ENCODE assay signal across 38 cellular contexts in genomic region chr2:23231865-23232264, GRCh38.
"Had no signal": no experiment of that assay in that cellular context is flagged by ENCODE, and none has a peak within 500 bp of the region (broad histone marks: within the 10 kb centered on the region; RNA-seq: fewer than 3 reads in every experiment).

No MANE protein-coding gene starts in this region.

- H3K4me3 ChIP-seq: ascending aorta, cardiac muscle cell had no signal

- H3K27ac ChIP-seq: ascending aorta, cardiac muscle cell, VCaP had no signal

- H3K36me3 ChIP-seq: ascending aorta, cardiac muscle cell had no signal

- H3K4me1 ChIP-seq: ascending aorta had no signal

- H3K4me3 Mint-ChIP-seq: activated B cell treated with CpG ODN at 0.5 μM for 24 hours; activated CD4-positive, alpha-beta memory T cell treated with anti-CD3 and anti-CD28 coated beads for 36 hours; activated CD4-positive, alpha-beta T cell treated with anti-CD3 and anti-CD28 coated beads, Interleukin-2, amount 10 ng/mL, durations not matched to agents 24 days and 14 days; activated CD8-positive, alpha-beta T cell treated with anti-CD3 and anti-CD28 coated beads for 36 hours; activated naive CD4-positive, alpha-beta T cell treated with anti-CD3 and anti-CD28 coated beads, Interleukin-2, amount 10 ng/mL, durations not matched to agents 7 days and 5 days; activated naive CD4-positive, alpha-beta T cell treated with anti-CD3 and anti-CD28 coated beads, Interleukin-2, amount 50 U/mL, for 24 hours; activated naive CD8-positive, alpha-beta T cell; activated naive CD8-positive, alpha-beta T cell treated with anti-CD3 and anti-CD28 coated beads, Interleukin-2, amount 10 ng/mL, durations not matched to agents 7 days and 5 days; activated naive CD8-positive, alpha-beta T cell treated with anti-CD3 and anti-CD28 coated beads, Interleukin-2, amount 50 U/mL, for 24 hours; activated T-cell treated with anti-CD3 and anti-CD28 coated beads, Interleukin-2, amount 50 U/mL, for 4 hours; activated T-cell treated with anti-CD3 and anti-CD28 coated beads, Interleukin-2, amount 50 U/mL, for 72 hours; activated T-helper 1 cell treated with anti-CD3 and anti-CD28 coated beads, Interleukin-12 subunit alpha, Interleukin-12 subunit beta, Interleukin-2, Interleukin-4 antibody, amounts not matched to agents 30 ng/mL and 10 ng/mL and 1 ng/mL, durations not matched to agents 14 hours and 24 hours and 36 hours; brain; T-helper 1 cell treated with Interleukin-12 subunit alpha and Interleukin-12 subunit beta and Interleukin-4 antibody, amounts not matched to agents 30 μg/mL and 1 μg/mL, for 36 hours; T-helper 2 cell treated with Interferon-gamma antibody and Interleukin-4, amounts not matched to agents 5 μg/mL and 100 μg/mL, for 36 hours had no signal

- H3K27me3 Mint-ChIP-seq: activated B cell treated with CpG ODN at 0.5 μM for 24 hours; activated naive CD4-positive, alpha-beta T cell treated with anti-CD3 and anti-CD28 coated beads, Interleukin-2, amount 10 ng/mL, durations not matched to agents 7 days and 5 days had no signal

- H3K27me3 ChIP-seq: ascending aorta, cardiac muscle cell had no signal

- H3K27ac Mint-ChIP-seq: activated B cell treated with CpG ODN at 0.5 μM for 24 hours; activated CD4-positive, alpha-beta memory T cell treated with anti-CD3 and anti-CD28 coated beads for 36 hours; activated CD4-positive, alpha-beta T cell treated with anti-CD3 and anti-CD28 coated beads, Interleukin-2, amount 10 ng/mL, durations not matched to agents 24 days and 14 days; activated CD8-positive, alpha-beta T cell treated with anti-CD3 and anti-CD28 coated beads for 36 hours; activated naive CD4-positive, alpha-beta T cell treated with anti-CD3 and anti-CD28 coated beads, Interleukin-2, amount 10 ng/mL, durations not matched to agents 7 days and 5 days; activated naive CD4-positive, alpha-beta T cell treated with anti-CD3 and anti-CD28 coated beads, Interleukin-2, amount 50 U/mL, for 24 hours; activated naive CD8-positive, alpha-beta T cell; activated naive CD8-positive, alpha-beta T cell treated with anti-CD3 and anti-CD28 coated beads, Interleukin-2, amount 10 ng/mL, durations not matched to agents 7 days and 5 days; activated naive CD8-positive, alpha-beta T cell treated with anti-CD3 and anti-CD28 coated beads, Interleukin-2, amount 50 U/mL, for 24 hours; activated T-cell treated with anti-CD3 and anti-CD28 coated beads, Interleukin-2, amount 50 U/mL, for 72 hours; activated T-helper 1 cell treated with anti-CD3 and anti-CD28 coated beads, Interleukin-12 subunit alpha, Interleukin-12 subunit beta, Interleukin-2, Interleukin-4 antibody, amounts not matched to agents 30 ng/mL and 10 ng/mL and 1 ng/mL, durations not matched to agents 14 hours and 24 hours and 36 hours; activated T-helper 2 cell treated with anti-CD3 and anti-CD28 coated beads, Interferon-gamma antibody, Interleukin-2, Interleukin-4, amounts not matched to agents 10 μg/mL and 5 μg/mL and 100 μg/mL, durations not matched to agents 14 hours and 24 hours and 36 hours; brain; T-helper 1 cell treated with Interleukin-12 subunit alpha and Interleukin-12 subunit beta and Interleukin-4 antibody, amounts not matched to agents 30 μg/mL and 1 μg/mL, for 36 hours; T-helper 2 cell treated with Interferon-gamma antibody and Interleukin-4, amounts not matched to agents 5 μg/mL and 100 μg/mL, for 36 hours had no signal

- FAIRE-seq: bronchial epithelial cell, TTC549 had no signal

- H3K9me3 Mint-ChIP-seq: activated B cell treated with CpG ODN at 0.5 μM for 24 hours; activated CD4-positive, alpha-beta memory T cell treated with anti-CD3 and anti-CD28 coated beads for 36 hours; activated CD4-positive, alpha-beta T cell treated with anti-CD3 and anti-CD28 coated beads, Interleukin-2, amount 10 ng/mL, durations not matched to agents 24 days and 14 days; activated CD8-positive, alpha-beta T cell treated with anti-CD3 and anti-CD28 coated beads for 36 hours; activated naive CD4-positive, alpha-beta T cell treated with anti-CD3 and anti-CD28 coated beads, Interleukin-2, amount 50 U/mL, for 24 hours; activated naive CD8-positive, alpha-beta T cell treated with anti-CD3 and anti-CD28 coated beads, Interleukin-2, amount 10 ng/mL, durations not matched to agents 7 days and 5 days; activated naive CD8-positive, alpha-beta T cell treated with anti-CD3 and anti-CD28 coated beads, Interleukin-2, amount 50 U/mL, for 24 hours; activated T-cell treated with anti-CD3 and anti-CD28 coated beads, Interleukin-2, amount 50 U/mL, for 4 hours; activated T-cell treated with anti-CD3 and anti-CD28 coated beads, Interleukin-2, amount 50 U/mL, for 72 hours; activated T-helper 2 cell treated with anti-CD3 and anti-CD28 coated beads, Interferon-gamma antibody, Interleukin-2, Interleukin-4, amounts not matched to agents 10 μg/mL and 5 μg/mL and 100 μg/mL, durations not matched to agents 14 hours and 24 hours and 36 hours; T-helper 2 cell treated with Interferon-gamma antibody and Interleukin-4, amounts not matched to agents 5 μg/mL and 100 μg/mL, for 36 hours had no signal

- H3K4me1 Mint-ChIP-seq: activated B cell treated with CpG ODN at 0.5 μM for 24 hours; activated CD4-positive, alpha-beta T cell treated with anti-CD3 and anti-CD28 coated beads, Interleukin-2, amount 10 ng/mL, durations not matched to agents 24 days and 14 days; activated naive CD4-positive, alpha-beta T cell treated with anti-CD3 and anti-CD28 coated beads, Interleukin-2, amount 10 ng/mL, durations not matched to agents 7 days and 5 days; activated naive CD4-positive, alpha-beta T cell treated with anti-CD3 and anti-CD28 coated beads, Interleukin-2, amount 50 U/mL, for 24 hours; activated naive CD8-positive, alpha-beta T cell treated with anti-CD3 and anti-CD28 coated beads, Interleukin-2, amount 10 ng/mL, durations not matched to agents 7 days and 5 days; activated naive CD8-positive, alpha-beta T cell treated with anti-CD3 and anti-CD28 coated beads, Interleukin-2, amount 50 U/mL, for 24 hours had no signal

- DNase-seq: activated B cell treated with CpG ODN at 0.5 μM for 24 hours; activated CD4-positive, alpha-beta memory T cell treated with anti-CD3 and anti-CD28 coated beads for 36 hours; activated CD4-positive, alpha-beta T cell treated with anti-CD3 and anti-CD28 coated beads for 4 hours; activated CD4-positive, alpha-beta T cell treated with anti-CD3 and anti-CD28 coated beads, Interleukin-2, amount 10 ng/mL, durations not matched to agents 24 days and 14 days; activated CD4-positive, alpha-beta T cell treated with anti-CD3 and anti-CD28 coated beads, Interleukin-2, amount 50 U/mL, for 1 hour; activated CD4-positive, alpha-beta T cell treated with anti-CD3 and anti-CD28 coated beads, Interleukin-2, amount 50 U/mL, for 4 hours; activated CD4-positive, CD25-positive, alpha-beta regulatory T cell treated with anti-CD3 and anti-CD28 coated beads, Interleukin-2, amount 50 U/mL, for 72 hours; activated CD8-positive, alpha-beta memory T cell treated with anti-CD3 and anti-CD28 coated beads, Interleukin-2, amount 50 U/mL, for 4 hours; activated CD8-positive, alpha-beta T cell treated with anti-CD3 and anti-CD28 coated beads for 36 hours; activated effector memory CD4-positive, alpha-beta T cell treated with Interleukin-2 at 50 U/mL for 16 hours; activated gamma-delta T cell; activated naive CD4-positive, alpha-beta T cell treated with anti-CD3 and anti-CD28 coated beads, Interleukin-2, amount 10 ng/mL, durations not matched to agents 7 days and 5 days; activated naive CD4-positive, alpha-beta T cell treated with Interleukin-2 at 50 U/mL for 16 hours; activated naive CD8-positive, alpha-beta T cell treated with anti-CD3 and anti-CD28 coated beads, Interleukin-2, amount 10 ng/mL, durations not matched to agents 7 days and 5 days; activated naive CD8-positive, alpha-beta T cell treated with anti-CD3 and anti-CD28 coated beads, Interleukin-2, amount 50 U/mL, for 24 hours; activated T-cell treated with anti-CD3 and anti-CD28 coated beads for 4 hours; activated T-cell treated with anti-CD3 and anti-CD28 coated beads, Interleukin-2, amount 50 U/mL, for 1 hour; activated T-cell treated with anti-CD3 and anti-CD28 coated beads, Interleukin-2, amount 50 U/mL, for 4 hours; activated T-cell treated with anti-CD3 and anti-CD28 coated beads, Interleukin-2, amount 50 U/mL, for 72 hours; amygdala; anterior cingulate cortex; caudate nucleus; SW 1271; T-helper 1 cell; T-helper 2 cell; T-helper 9 cell had no signal

- H3K36me3 Mint-ChIP-seq: activated CD4-positive, alpha-beta memory T cell treated with anti-CD3 and anti-CD28 coated beads for 36 hours; activated naive CD4-positive, alpha-beta T cell treated with anti-CD3 and anti-CD28 coated beads, Interleukin-2, amount 10 ng/mL, durations not matched to agents 7 days and 5 days; activated naive CD4-positive, alpha-beta T cell treated with anti-CD3 and anti-CD28 coated beads, Interleukin-2, amount 50 U/mL, for 24 hours; activated naive CD8-positive, alpha-beta T cell; activated naive CD8-positive, alpha-beta T cell treated with anti-CD3 and anti-CD28 coated beads, Interleukin-2, amount 10 ng/mL, durations not matched to agents 7 days and 5 days had no signal

- H3K9me3 ChIP-seq: ascending aorta had no signal
